In the genomic region with DNA sequence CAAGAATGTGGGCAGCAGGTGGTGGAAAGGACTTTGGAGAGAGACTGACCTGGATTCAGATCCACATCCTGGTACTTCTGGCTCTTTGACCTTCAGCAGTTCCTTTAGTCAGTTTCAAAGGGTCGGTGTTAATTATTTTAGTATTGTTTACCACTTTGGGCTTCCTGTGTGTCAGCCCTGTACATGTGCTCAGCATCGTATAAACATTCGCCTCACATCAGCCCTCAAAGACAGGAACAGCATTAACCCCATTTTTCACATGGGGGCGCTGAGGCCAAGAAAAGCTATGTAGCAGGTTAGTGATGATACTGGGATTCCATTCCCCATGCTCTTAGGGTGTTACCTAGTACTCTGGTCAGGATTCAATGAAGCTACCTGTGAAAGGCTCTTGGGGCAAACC, we compare ENCODE assay signal across 1 cellular context.
TF ChIP-seq lines count a peak whose summit lies in the region.

No MANE protein-coding gene starts in this region.

TF ChIP-seq in WTC11, 78 proteins besides CTCF, POLR2A, EP300 and RAD21 (continued from another document):
- TF ChIP-seq, protein P1, sequence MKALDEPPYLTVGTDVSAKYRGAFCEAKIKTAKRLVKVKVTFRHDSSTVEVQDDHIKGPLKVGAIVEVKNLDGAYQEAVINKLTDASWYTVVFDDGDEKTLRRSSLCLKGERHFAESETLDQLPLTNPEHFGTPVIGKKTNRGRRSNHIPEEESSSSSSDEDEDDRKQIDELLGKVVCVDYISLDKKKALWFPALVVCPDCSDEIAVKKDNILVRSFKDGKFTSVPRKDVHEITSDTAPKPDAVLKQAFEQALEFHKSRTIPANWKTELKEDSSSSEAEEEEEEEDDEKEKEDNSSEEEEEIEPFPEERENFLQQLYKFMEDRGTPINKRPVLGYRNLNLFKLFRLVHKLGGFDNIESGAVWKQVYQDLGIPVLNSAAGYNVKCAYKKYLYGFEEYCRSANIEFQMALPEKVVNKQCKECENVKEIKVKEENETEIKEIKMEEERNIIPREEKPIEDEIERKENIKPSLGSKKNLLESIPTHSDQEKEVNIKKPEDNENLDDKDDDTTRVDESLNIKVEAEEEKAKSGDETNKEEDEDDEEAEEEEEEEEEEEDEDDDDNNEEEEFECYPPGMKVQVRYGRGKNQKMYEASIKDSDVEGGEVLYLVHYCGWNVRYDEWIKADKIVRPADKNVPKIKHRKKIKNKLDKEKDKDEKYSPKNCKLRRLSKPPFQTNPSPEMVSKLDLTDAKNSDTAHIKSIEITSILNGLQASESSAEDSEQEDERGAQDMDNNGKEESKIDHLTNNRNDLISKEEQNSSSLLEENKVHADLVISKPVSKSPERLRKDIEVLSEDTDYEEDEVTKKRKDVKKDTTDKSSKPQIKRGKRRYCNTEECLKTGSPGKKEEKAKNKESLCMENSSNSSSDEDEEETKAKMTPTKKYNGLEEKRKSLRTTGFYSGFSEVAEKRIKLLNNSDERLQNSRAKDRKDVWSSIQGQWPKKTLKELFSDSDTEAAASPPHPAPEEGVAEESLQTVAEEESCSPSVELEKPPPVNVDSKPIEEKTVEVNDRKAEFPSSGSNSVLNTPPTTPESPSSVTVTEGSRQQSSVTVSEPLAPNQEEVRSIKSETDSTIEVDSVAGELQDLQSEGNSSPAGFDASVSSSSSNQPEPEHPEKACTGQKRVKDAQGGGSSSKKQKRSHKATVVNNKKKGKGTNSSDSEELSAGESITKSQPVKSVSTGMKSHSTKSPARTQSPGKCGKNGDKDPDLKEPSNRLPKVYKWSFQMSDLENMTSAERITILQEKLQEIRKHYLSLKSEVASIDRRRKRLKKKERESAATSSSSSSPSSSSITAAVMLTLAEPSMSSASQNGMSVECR (CRISPR knock-in tag; IDR thresholded peaks at IDR 0.05; ENCODE audit: borderline replicate concordance) = no peak
